7 cellular contexts compared by ENCODE assay signal in genomic region chr17:42016411-42016831, GRCh38. TPM values are rescaled to one million over a fixed set of nuclear protein-coding genes. Genes with fewer than 3 reads are reported as not detected.
DNase-seq lines count a peak whose midpoint lies in the region; ATAC-seq and TF ChIP-seq lines count a peak whose summit lies in the region.

No MANE protein-coding gene starts in this region.

- no TSS peak for BruUV-seq in OCI-LY7 (replicated peaks; lab: Mats Ljungman, UMichigan)

- H3K4me2 ChIP-seq in OCI-LY7 (ENCODE audit: low read length): peak overlapping the region; percentile 92

- DNase-seq in GM03348 (ENCODE audit: low spot score) (peak; percentile 32), OCI-LY7 (ENCODE audit: low spot score) (peak; percentile 16), caudate nucleus (lab: John Stamatoyannopoulos, UW) (peak in 12 of 61 donors; percentile 3 to 59 (median 34)), medulla oblongata (ENCODE audit: extremely low spot score) (peak; percentile 60), upper lobe of right lung (no peak), activated gamma-delta T cell (lab: John Stamatoyannopoulos, UW) (no peak), NCI-H345 treated with DMSO at 0.1 percent for 48 hours (lab: John Stamatoyannopoulos, UW; ENCODE audit: unreplicated experiment) (no peak)

- peaks cover 5% of the 10 kb centered on the region; the same call in 1 of the 2 replicates for H4K20me1 ChIP-seq in OCI-LY7 (ENCODE audit: insufficient read depth, low read length)

- no peaks in the 10 kb centered on the region for H3K9me3 ChIP-seq in OCI-LY7 (ENCODE audit: low read length)
- H3K9me3 ChIP-seq in upper lobe of right lung: no peaks in the 10 kb centered on the region

- H3K79me2 ChIP-seq in OCI-LY7 (ENCODE audit: insufficient read depth, low read depth, low read length): peaks cover 70% of the 10 kb centered on the region

- H3K36me3 ChIP-seq in OCI-LY7 (ENCODE audit: insufficient read depth, low read length): peaks cover 22% of the 10 kb centered on the region
- no peaks in the 10 kb centered on the region for H3K36me3 ChIP-seq in upper lobe of right lung

- H3K27ac ChIP-seq in OCI-LY7 (ENCODE audit: low read depth, low read length, poor library complexity, severe bottlenecking) (peak overlapping the region; percentile 77), caudate nucleus (ENCODE audit: low read depth, low read length) (peak overlapping the region; percentile 93), upper lobe of right lung (peak overlapping the region; percentile 95)

- ATAC-seq in upper lobe of right lung: no peak

- H3K4me3 ChIP-seq in OCI-LY7 (ENCODE audit: low read depth, low read length, poor library complexity, severe bottlenecking): peak overlapping the region; percentile 86
- H3K4me3 ChIP-seq in upper lobe of right lung: peak overlapping the region; percentile 93

- H3K9me2 ChIP-seq in OCI-LY7 (ENCODE audit: insufficient read depth, low read length): no peaks in the 10 kb centered on the region

- H3K27me3 ChIP-seq in upper lobe of right lung: no peaks in the 10 kb centered on the region

- TF ChIP-seq CTCF in OCI-LY7 (conservative IDR thresholded peaks at IDR 0.05; ENCODE audit: low read length) (no peak), upper lobe of right lung (IDR thresholded peaks at IDR 0.05) (no peak)

- intact Hi-C loops in OCI-LY7 (cut with micrococcal nuclease; ENCODE audit: unreplicated experiment): loop anchor here (2.0 to 10.0 kb wide), 3 partner anchors 50 to 441 kb away; partner anchors contain the start of genes ATP6V0A1 and CNP
- intact Hi-C loops in upper lobe of right lung (cut with DNase I): no loop called here

- H2AFZ ChIP-seq in OCI-LY7 (ENCODE audit: low read length): peak overlapping the region; percentile 84; the same call in 1 of the 2 replicates

- CTCF ChIA-PET in OCI-LY7 (lab: Charles Lee; ENCODE audit: unreplicated experiment): interaction anchor here (0.9 to 1.4 kb wide), 3 partner anchors 11 to 102 kb away, joined by 3 to 4 read pairs (median 4); no protein-coding TSS in a partner anchor

- peaks cover 48% of the 10 kb centered on the region for H3K4me1 ChIP-seq in OCI-LY7 (ENCODE audit: insufficient read depth, low read length, poor library complexity, severe bottlenecking)
- H3K4me1 ChIP-seq in upper lobe of right lung: peaks cover 42% of the 10 kb centered on the region

- POLR2A ChIA-PET in OCI-LY7 (lab: Charles Lee): interaction anchor here (0.9 to 3.0 kb wide), 6 partner anchors 10 to 118 kb away, joined by 3 to 12 read pairs (median 3); partner anchors contain the start of gene CNP

RNA-seq across cellular contexts. Expression of gene DNAJC7, which starts 0.8 kb away (rescaled TPM):
- 76.4 and 87.1 TPM in 2 replicates for total RNA-seq in OCI-LY7 (2014; rRNA removed; shearing (Covaris generic))
- total RNA-seq in OCI-LY7 (2022): 118 and 124 TPM in 2 replicates
- total RNA-seq in upper lobe of right lung: 75.9 TPM

RNA-seq across cellular contexts. Expression of gene NKIRAS2, which starts 3.5 kb away (rescaled TPM):
- total RNA-seq in OCI-LY7 (2014; rRNA removed; shearing (Covaris generic)): 34.8 and 40.2 TPM in 2 replicates
- total RNA-seq in OCI-LY7 (2022): 32.8 and 38.1 TPM in 2 replicates
- 28.8 TPM for total RNA-seq in upper lobe of right lung

RNA-seq across cellular contexts. Expression of gene C17orf113, which starts 34.0 kb away (rescaled TPM):
- 0.10 and 0.25 TPM in 2 replicates for total RNA-seq in OCI-LY7 (2014; rRNA removed; shearing (Covaris generic))
- total RNA-seq in OCI-LY7 (2022): 0.25 TPM in 1 of 2 replicates, not detected in the other
- total RNA-seq in upper lobe of right lung: 0.72 TPM

RNA-seq across cellular contexts. Expression of gene CNP, which starts 49.8 kb away (rescaled TPM):
- total RNA-seq in OCI-LY7 (2014; rRNA removed; shearing (Covaris generic)): 33.8 and 34.1 TPM in 2 replicates
- total RNA-seq in OCI-LY7 (2022): 43.9 and 50.6 TPM in 2 replicates
- 51.1 TPM for total RNA-seq in upper lobe of right lung

Comparison
In these comparisons a context has a peak if more than half of its experiments do, and no peak if none do; other contexts are left out.
1. DNase-seq: peak in GM03348 (single experiment), OCI-LY7 (single experiment) and medulla oblongata (single experiment); none in upper lobe of right lung (single experiment), activated gamma-delta T cell (single experiment) and NCI-H345 treated with DMSO at 0.1 percent for 48 hours (single experiment).
2. Peak in every context shown above with its lines, with median percentiles within 50 percentile points of each other: H3K27ac ChIP-seq.